Comparison of ENCODE assay signal across 1 cellular context in the genomic region with DNA sequence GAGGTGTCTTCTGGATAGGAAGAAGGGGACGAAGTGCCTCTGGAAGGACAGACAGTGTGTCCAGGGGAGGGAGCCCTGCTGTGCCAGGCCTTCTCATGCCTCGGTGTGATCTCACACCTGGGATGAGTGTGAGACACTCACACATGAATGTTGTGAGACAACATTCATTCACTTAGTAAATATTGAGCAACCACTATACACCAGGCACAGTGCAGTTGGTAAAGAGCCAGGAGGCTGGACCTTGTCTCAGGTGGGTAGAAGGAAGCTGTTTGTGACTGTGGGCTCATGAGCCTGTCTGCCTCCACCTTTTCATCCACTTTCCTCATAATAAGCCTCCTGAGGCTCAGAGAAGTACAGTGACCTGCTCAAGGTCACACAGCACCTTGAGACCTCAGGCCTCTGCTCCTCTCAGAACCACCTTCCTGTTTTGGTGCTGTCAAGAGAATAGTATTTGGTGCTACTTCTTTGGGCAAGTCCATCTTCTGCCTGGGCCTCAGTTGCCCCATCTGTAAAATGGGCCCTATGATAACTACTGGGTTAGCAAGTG.
TF ChIP-seq lines count a peak whose summit lies in the region.

No MANE protein-coding gene starts in this region.

TF ChIP-seq in HepG2, 621 proteins besides CTCF, POLR2A, EP300 and RAD21 (continued from another document and continues in another):
- no peak for TF ChIP-seq MTERF4 (CRISPR knock-in tag; IDR thresholded peaks at IDR 0.05)
- TF ChIP-seq ZFP82 (CRISPR knock-in tag; IDR thresholded peaks at IDR 0.05; ENCODE audit: borderline replicate concordance): no peak
- no peak for TF ChIP-seq ZNF121 (CRISPR knock-in tag; IDR thresholded peaks at IDR 0.05)
- no peak for TF ChIP-seq KDM5B (CRISPR knock-in tag; IDR thresholded peaks at IDR 0.05; ENCODE audit: borderline replicate concordance)
- TF ChIP-seq ZNF12 (CRISPR knock-in tag; IDR thresholded peaks at IDR 0.05): peak; percentile 44; the same call in 1 of the 2 replicates
- no peak for TF ChIP-seq CREB3 (CRISPR knock-in tag; IDR thresholded peaks at IDR 0.05)
- no peak for TF ChIP-seq ZNF572 (CRISPR knock-in tag; IDR thresholded peaks at IDR 0.05)
- TF ChIP-seq ZNF772 (CRISPR knock-in tag; IDR thresholded peaks at IDR 0.05): no peak
- TF ChIP-seq ZNF274 (CRISPR knock-in tag; IDR thresholded peaks at IDR 0.05): no peak
- TF ChIP-seq MED13 (CRISPR knock-in tag; IDR thresholded peaks at IDR 0.05): no peak
- TF ChIP-seq PAF1 (CRISPR knock-in tag; IDR thresholded peaks at IDR 0.05): no peak
- TF ChIP-seq MTF2 (CRISPR knock-in tag; IDR thresholded peaks at IDR 0.05; ENCODE audit: borderline replicate concordance): no peak
- no peak for TF ChIP-seq RFXAP (CRISPR knock-in tag; IDR thresholded peaks at IDR 0.05; ENCODE audit: borderline replicate concordance)
- TF ChIP-seq, protein P1, sequence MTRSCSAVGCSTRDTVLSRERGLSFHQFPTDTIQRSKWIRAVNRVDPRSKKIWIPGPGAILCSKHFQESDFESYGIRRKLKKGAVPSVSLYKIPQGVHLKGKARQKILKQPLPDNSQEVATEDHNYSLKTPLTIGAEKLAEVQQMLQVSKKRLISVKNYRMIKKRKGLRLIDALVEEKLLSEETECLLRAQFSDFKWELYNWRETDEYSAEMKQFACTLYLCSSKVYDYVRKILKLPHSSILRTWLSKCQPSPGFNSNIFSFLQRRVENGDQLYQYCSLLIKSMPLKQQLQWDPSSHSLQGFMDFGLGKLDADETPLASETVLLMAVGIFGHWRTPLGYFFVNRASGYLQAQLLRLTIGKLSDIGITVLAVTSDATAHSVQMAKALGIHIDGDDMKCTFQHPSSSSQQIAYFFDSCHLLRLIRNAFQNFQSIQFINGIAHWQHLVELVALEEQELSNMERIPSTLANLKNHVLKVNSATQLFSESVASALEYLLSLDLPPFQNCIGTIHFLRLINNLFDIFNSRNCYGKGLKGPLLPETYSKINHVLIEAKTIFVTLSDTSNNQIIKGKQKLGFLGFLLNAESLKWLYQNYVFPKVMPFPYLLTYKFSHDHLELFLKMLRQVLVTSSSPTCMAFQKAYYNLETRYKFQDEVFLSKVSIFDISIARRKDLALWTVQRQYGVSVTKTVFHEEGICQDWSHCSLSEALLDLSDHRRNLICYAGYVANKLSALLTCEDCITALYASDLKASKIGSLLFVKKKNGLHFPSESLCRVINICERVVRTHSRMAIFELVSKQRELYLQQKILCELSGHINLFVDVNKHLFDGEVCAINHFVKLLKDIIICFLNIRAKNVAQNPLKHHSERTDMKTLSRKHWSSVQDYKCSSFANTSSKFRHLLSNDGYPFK (CRISPR knock-in tag; IDR thresholded peaks at IDR 0.05; ENCODE audit: borderline replicate concordance): no peak
- no peak for TF ChIP-seq DNMT1 (CRISPR knock-in tag; IDR thresholded peaks at IDR 0.05)
- TF ChIP-seq NR2C2 (CRISPR knock-in tag; IDR thresholded peaks at IDR 0.05; ENCODE audit: borderline replicate concordance): no peak
- TF ChIP-seq CC2D1A (CRISPR knock-in tag; IDR thresholded peaks at IDR 0.05): no peak
- peak; percentile 53; the same call in 1 of the 2 replicates for TF ChIP-seq ZFX (CRISPR knock-in tag; IDR thresholded peaks at IDR 0.05; ENCODE audit: low read depth)
- TF ChIP-seq ZNF205 (CRISPR knock-in tag; IDR thresholded peaks at IDR 0.05): peak; percentile 99
- TF ChIP-seq ZNF746 (CRISPR knock-in tag; IDR thresholded peaks at IDR 0.05): no peak
- no peak for TF ChIP-seq SATB2 (CRISPR knock-in tag; IDR thresholded peaks at IDR 0.05)
- TF ChIP-seq PBX2 (CRISPR knock-in tag; IDR thresholded peaks at IDR 0.05): no peak
- no peak for TF ChIP-seq RERE (CRISPR knock-in tag; IDR thresholded peaks at IDR 0.05; ENCODE audit: low read depth)
- TF ChIP-seq ZNF740 (CRISPR knock-in tag; IDR thresholded peaks at IDR 0.05): no peak
- no peak for TF ChIP-seq FLYWCH1 (CRISPR knock-in tag; IDR thresholded peaks at IDR 0.05)
- TF ChIP-seq, protein P2, sequence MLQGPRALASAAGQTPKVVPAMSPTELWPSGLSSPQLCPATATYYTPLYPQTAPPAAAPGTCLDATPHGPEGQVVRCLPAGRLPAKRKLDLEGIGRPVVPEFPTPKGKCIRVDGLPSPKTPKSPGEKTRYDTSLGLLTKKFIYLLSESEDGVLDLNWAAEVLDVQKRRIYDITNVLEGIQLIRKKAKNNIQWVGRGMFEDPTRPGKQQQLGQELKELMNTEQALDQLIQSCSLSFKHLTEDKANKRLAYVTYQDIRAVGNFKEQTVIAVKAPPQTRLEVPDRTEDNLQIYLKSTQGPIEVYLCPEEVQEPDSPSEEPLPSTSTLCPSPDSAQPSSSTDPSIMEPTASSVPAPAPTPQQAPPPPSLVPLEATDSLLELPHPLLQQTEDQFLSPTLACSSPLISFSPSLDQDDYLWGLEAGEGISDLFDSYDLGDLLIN (CRISPR knock-in tag; IDR thresholded peaks at IDR 0.05; ENCODE audit: borderline replicate concordance): no peak
- TF ChIP-seq, protein P3, sequence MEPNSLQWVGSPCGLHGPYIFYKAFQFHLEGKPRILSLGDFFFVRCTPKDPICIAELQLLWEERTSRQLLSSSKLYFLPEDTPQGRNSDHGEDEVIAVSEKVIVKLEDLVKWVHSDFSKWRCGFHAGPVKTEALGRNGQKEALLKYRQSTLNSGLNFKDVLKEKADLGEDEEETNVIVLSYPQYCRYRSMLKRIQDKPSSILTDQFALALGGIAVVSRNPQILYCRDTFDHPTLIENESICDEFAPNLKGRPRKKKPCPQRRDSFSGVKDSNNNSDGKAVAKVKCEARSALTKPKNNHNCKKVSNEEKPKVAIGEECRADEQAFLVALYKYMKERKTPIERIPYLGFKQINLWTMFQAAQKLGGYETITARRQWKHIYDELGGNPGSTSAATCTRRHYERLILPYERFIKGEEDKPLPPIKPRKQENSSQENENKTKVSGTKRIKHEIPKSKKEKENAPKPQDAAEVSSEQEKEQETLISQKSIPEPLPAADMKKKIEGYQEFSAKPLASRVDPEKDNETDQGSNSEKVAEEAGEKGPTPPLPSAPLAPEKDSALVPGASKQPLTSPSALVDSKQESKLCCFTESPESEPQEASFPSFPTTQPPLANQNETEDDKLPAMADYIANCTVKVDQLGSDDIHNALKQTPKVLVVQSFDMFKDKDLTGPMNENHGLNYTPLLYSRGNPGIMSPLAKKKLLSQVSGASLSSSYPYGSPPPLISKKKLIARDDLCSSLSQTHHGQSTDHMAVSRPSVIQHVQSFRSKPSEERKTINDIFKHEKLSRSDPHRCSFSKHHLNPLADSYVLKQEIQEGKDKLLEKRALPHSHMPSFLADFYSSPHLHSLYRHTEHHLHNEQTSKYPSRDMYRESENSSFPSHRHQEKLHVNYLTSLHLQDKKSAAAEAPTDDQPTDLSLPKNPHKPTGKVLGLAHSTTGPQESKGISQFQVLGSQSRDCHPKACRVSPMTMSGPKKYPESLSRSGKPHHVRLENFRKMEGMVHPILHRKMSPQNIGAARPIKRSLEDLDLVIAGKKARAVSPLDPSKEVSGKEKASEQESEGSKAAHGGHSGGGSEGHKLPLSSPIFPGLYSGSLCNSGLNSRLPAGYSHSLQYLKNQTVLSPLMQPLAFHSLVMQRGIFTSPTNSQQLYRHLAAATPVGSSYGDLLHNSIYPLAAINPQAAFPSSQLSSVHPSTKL (CRISPR knock-in tag; IDR thresholded peaks at IDR 0.05): peak; percentile 84
- no peak for TF ChIP-seq JUNB (CRISPR knock-in tag; IDR thresholded peaks at IDR 0.05; ENCODE audit: borderline replicate concordance)
- no peak for TF ChIP-seq REXO4 (CRISPR knock-in tag; IDR thresholded peaks at IDR 0.05; ENCODE audit: borderline replicate concordance)
- no peak for TF ChIP-seq MXD1 (CRISPR knock-in tag; IDR thresholded peaks at IDR 0.05)
- TF ChIP-seq, protein P4, sequence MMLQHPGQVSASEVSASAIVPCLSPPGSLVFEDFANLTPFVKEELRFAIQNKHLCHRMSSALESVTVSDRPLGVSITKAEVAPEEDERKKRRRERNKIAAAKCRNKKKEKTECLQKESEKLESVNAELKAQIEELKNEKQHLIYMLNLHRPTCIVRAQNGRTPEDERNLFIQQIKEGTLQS (CRISPR knock-in tag; IDR thresholded peaks at IDR 0.05): no peak
- TF ChIP-seq, protein P5, sequence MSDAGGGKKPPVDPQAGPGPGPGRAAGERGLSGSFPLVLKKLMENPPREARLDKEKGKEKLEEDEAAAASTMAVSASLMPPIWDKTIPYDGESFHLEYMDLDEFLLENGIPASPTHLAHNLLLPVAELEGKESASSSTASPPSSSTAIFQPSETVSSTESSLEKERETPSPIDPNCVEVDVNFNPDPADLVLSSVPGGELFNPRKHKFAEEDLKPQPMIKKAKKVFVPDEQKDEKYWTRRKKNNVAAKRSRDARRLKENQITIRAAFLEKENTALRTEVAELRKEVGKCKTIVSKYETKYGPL (CRISPR knock-in tag; IDR thresholded peaks at IDR 0.05): no peak
- TF ChIP-seq HOXA3 (CRISPR knock-in tag; IDR thresholded peaks at IDR 0.05): peak; percentile 29; the same call in 1 of the 2 replicates
- TF ChIP-seq KAT7 (CRISPR knock-in tag; IDR thresholded peaks at IDR 0.05; ENCODE audit: borderline replicate concordance): no peak
- no peak for TF ChIP-seq ZNF207 (IDR thresholded peaks at IDR 0.05; ENCODE audit: borderline replicate concordance)
- TF ChIP-seq, protein P6, sequence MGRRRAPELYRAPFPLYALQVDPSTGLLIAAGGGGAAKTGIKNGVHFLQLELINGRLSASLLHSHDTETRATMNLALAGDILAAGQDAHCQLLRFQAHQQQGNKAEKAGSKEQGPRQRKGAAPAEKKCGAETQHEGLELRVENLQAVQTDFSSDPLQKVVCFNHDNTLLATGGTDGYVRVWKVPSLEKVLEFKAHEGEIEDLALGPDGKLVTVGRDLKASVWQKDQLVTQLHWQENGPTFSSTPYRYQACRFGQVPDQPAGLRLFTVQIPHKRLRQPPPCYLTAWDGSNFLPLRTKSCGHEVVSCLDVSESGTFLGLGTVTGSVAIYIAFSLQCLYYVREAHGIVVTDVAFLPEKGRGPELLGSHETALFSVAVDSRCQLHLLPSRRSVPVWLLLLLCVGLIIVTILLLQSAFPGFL (CRISPR knock-in tag; IDR thresholded peaks at IDR 0.05): no peak
